In genomic region chr3:108406661-108407206, GRCh38 we compare ENCODE assay signal across 8 cellular contexts.
DNase-seq lines count a peak whose midpoint lies in the region; ATAC-seq lines count a peak whose summit lies in the region.

No MANE protein-coding gene starts in this region.

- ATAC-seq in GM19372 (IDR thresholded peaks at IDR 0.05; ENCODE audit: low read depth, unreplicated experiment) (peak; percentile 95), HG03280 (IDR thresholded peaks at IDR 0.05; ENCODE audit: unreplicated experiment) (peak; percentile 95)

- DNase-seq in DMS153 treated with DMSO at 0.1 percent for 48 hours (lab: John Stamatoyannopoulos, UW; ENCODE audit: unreplicated experiment): peak; percentile 80
- DNase-seq in NCI-H446 (lab: John Stamatoyannopoulos, UW): peak; percentile 26 to 71
- peak; percentile 62 for DNase-seq in astrocyte of the hippocampus (ENCODE audit: low read depth, low spot score)
- peak; percentile 19 for DNase-seq in hepatic stellate cell (ENCODE audit: low spot score)
- peak; percentile 28 for DNase-seq in smooth muscle cell of the brain vasculature (ENCODE audit: low read depth, low spot score)
- no peak for DNase-seq in DMS53 (lab: John Stamatoyannopoulos, UW)
